ENCODE assay signal across 30 cellular contexts in genomic region chr14:36214476-36215216, GRCh38. TPM values are rescaled to one million over a fixed set of nuclear protein-coding genes. Genes with fewer than 3 reads are reported as not detected.
DNase-seq lines count a peak whose midpoint lies in the region; ATAC-seq and TF ChIP-seq lines count a peak whose summit lies in the region.
"Had no signal": no experiment of that assay in that cellular context is flagged by ENCODE, and none has a peak within 500 bp of the region (broad histone marks: within the 10 kb centered on the region; RNA-seq: fewer than 3 reads in every experiment).

No MANE protein-coding gene starts in this region.

- no peak for TF ChIP-seq POLR2A in gastroesophageal sphincter (IDR thresholded peaks at IDR 0.05)

- peaks cover 9% of the 10 kb centered on the region for H3K27me3 Mint-ChIP-seq in stimulated activated memory B cell treated with anti-CD40 and anti-IgM and Interleukin-4, amounts not matched to agents 10 μg/mL and 1 μg/mL and 100 μg/mL, for 72 hours

- peak overlapping the region; percentile 65 for H3K4me2 ChIP-seq in PC-3 (ENCODE audit: low read length)

- no peaks in the 10 kb centered on the region for H3K4me1 Mint-ChIP-seq in stimulated activated memory B cell treated with anti-CD40 and anti-IgM and Interleukin-4, amounts not matched to agents 10 μg/mL and 1 μg/mL and 100 μg/mL, for 72 hours
- H3K4me1 Mint-ChIP-seq: activated CD4-positive, alpha-beta T cell treated with anti-CD3 and anti-CD28 coated beads, Interleukin-2, amount 10 ng/mL, durations not matched to agents 7 days and 5 days; activated CD8-positive, alpha-beta memory T cell treated with anti-CD3 and anti-CD28 coated beads, Interleukin-2, amount 10 ng/mL, durations not matched to agents 7 days and 5 days; central memory CD8-positive, alpha-beta T cell; naive B cell had no signal

- peak; percentile 49 for ATAC-seq in PC-3
- peak; percentile 27 for ATAC-seq in stimulated activated memory B cell treated with anti-CD40 and anti-IgM and Interleukin-4, amounts not matched to agents 10 μg/mL and 1 μg/mL and 100 μg/mL, for 72 hours
- no peak for ATAC-seq in gastroesophageal sphincter
- ATAC-seq: activated CD8-positive, alpha-beta memory T cell treated with anti-CD3 and anti-CD28 coated beads, Interleukin-2, amount 10 ng/mL, durations not matched to agents 7 days and 5 days; heart left ventricle; K562 had no signal

- CTCF ChIA-PET in PC-3 (lab: Charles Lee): interaction anchor here (0.6 to 1.2 kb wide), 2 partner anchors 159 to 339 kb away, joined by 5 to 7 read pairs; no protein-coding TSS in a partner anchor

- no TSS peak for BruUV-seq in PC-3 (replicated peaks; lab: Mats Ljungman, UMichigan)

- no peaks in the 10 kb centered on the region for H3K36me3 Mint-ChIP-seq in stimulated activated memory B cell treated with anti-CD40 and anti-IgM and Interleukin-4, amounts not matched to agents 10 μg/mL and 1 μg/mL and 100 μg/mL, for 72 hours
- H3K36me3 Mint-ChIP-seq: activated CD8-positive, alpha-beta memory T cell treated with anti-CD3 and anti-CD28 coated beads, Interleukin-2, amount 10 ng/mL, durations not matched to agents 7 days and 5 days; naive B cell had no signal

- H3K36me3 ChIP-seq in PC-3 (ENCODE audit: low read depth, low read length): no peaks in the 10 kb centered on the region
- H3K36me3 ChIP-seq in gastroesophageal sphincter: no peaks in the 10 kb centered on the region
- H3K36me3 ChIP-seq: heart left ventricle, uterus had no signal

- no peaks in the 10 kb centered on the region for H3K9me3 Mint-ChIP-seq in stimulated activated memory B cell treated with anti-CD40 and anti-IgM and Interleukin-4, amounts not matched to agents 10 μg/mL and 1 μg/mL and 100 μg/mL, for 72 hours
- H3K9me3 Mint-ChIP-seq: activated CD4-positive, alpha-beta T cell treated with anti-CD3 and anti-CD28 coated beads, Interleukin-2, amount 10 ng/mL, durations not matched to agents 7 days and 5 days; central memory CD8-positive, alpha-beta T cell had no signal

- H3K9me3 ChIP-seq in PC-3 (ENCODE audit: low read length): no peaks in the 10 kb centered on the region
- no peaks in the 10 kb centered on the region for H3K9me3 ChIP-seq in gastroesophageal sphincter
- H3K9me3 ChIP-seq: heart left ventricle, uterus had no signal

- 50 to 55% methylated on average over 2 to 5 of the region's 5 CpGs for WGBS in gastroesophageal sphincter (ENCODE audit: low coverage in 1 of 2), 2 donors

- no peak for TF ChIP-seq CTCF in PC-3 (conservative IDR thresholded peaks at IDR 0.05; ENCODE audit: low read depth, low read length)
- no peak for TF ChIP-seq CTCF in gastroesophageal sphincter (IDR thresholded peaks at IDR 0.05)

- H3K27ac Mint-ChIP-seq in stimulated activated memory B cell treated with anti-CD40 and anti-IgM and Interleukin-4, amounts not matched to agents 10 μg/mL and 1 μg/mL and 100 μg/mL, for 72 hours: no peak overlapping the region
- H3K27ac Mint-ChIP-seq: activated CD4-positive, alpha-beta T cell treated with anti-CD3 and anti-CD28 coated beads, Interleukin-2, amount 10 ng/mL, durations not matched to agents 7 days and 5 days; activated CD8-positive, alpha-beta memory T cell treated with anti-CD3 and anti-CD28 coated beads, Interleukin-2, amount 10 ng/mL, durations not matched to agents 7 days and 5 days; naive B cell had no signal

- peaks cover 26% of the 10 kb centered on the region; the same call in 1 of the 2 replicates for H3K27me3 ChIP-seq in PC-3 (ENCODE audit: low read length)
- peaks cover 8% of the 10 kb centered on the region for H3K27me3 ChIP-seq in gastroesophageal sphincter
- H3K27me3 ChIP-seq: uterus had no signal

- H3K4me3 ChIP-seq in PC-3 (ENCODE audit: low read length) (peak overlapping the region; percentile 37; the same call in 1 of the 2 replicates), gastroesophageal sphincter (no peak overlapping the region)
- H3K4me3 ChIP-seq: heart left ventricle, K562, SK-N-MC, uterus had no signal

- H3K4me1 ChIP-seq in PC-3 (ENCODE audit: insufficient read depth, low read length) (peaks cover 43% of the 10 kb centered on the region), gastroesophageal sphincter (no peaks in the 10 kb centered on the region)
- H3K4me1 ChIP-seq: heart left ventricle, uterus had no signal

- H3K79me2 ChIP-seq in PC-3 (ENCODE audit: low read length): no peaks in the 10 kb centered on the region

- no peak for TF ChIP-seq EP300 in gastroesophageal sphincter (IDR thresholded peaks at IDR 0.05)

- no peak overlapping the region for H3K9ac ChIP-seq in PC-3 (ENCODE audit: low read length)

- DNase-seq in GM03348 (ENCODE audit: low spot score) (peak; percentile 5), PC-3 (peak; percentile 47), fibroblast of gingiva (ENCODE audit: low read depth) (peak; percentile 33), T-helper 9 cell (no peak)
- no peak for DNase-seq in stimulated activated naive CD4-positive, alpha-beta T cell treated with Interleukin-2 at 50 U/mL for 16 hours (lab: John Stamatoyannopoulos, UW)
- DNase-seq: activated CD4-positive, alpha-beta T cell treated with anti-CD3 and anti-CD28 coated beads, Interleukin-2, amount 10 ng/mL, durations not matched to agents 7 days and 5 days; activated CD8-positive, alpha-beta memory T cell treated with anti-CD3 and anti-CD28 coated beads, Interleukin-2, amount 10 ng/mL, durations not matched to agents 7 days and 5 days; activated naive CD4-positive, alpha-beta T cell treated with anti-CD3 and anti-CD28 coated beads, Interleukin-2, amount 50 U/mL, for 16 hours; C1 segment of cervical spinal cord; heart left ventricle; naive B cell; NCI-H1417 treated with DMSO at 0.1 percent for 48 hours; NCI-H446 treated with DMSO at 0.1 percent for 48 hours; retina; small intestine; stimulated activated CD4-positive, alpha-beta T cell treated with anti-CD3 and anti-CD28 coated beads, Interleukin-1b, Interleukin-23, amount 100 ng/mL, for 48 hours; substantia nigra; T-helper 2 cell; uterus had no signal

- H3K27ac ChIP-seq in PC-3 (ENCODE audit: low read length) (peak overlapping the region; percentile 33; the same call in 1 of the 2 replicates), gastroesophageal sphincter (no peak overlapping the region)
- H3K27ac ChIP-seq: heart left ventricle, SK-N-MC, uterus had no signal

- intact Hi-C loops in PC-3 (cut with micrococcal nuclease): loop anchor here (1.0 to 2.0 kb wide), 5 partner anchors 14 to 336 kb away; partner anchors contain the start of gene MBIP

- H2AFZ ChIP-seq in PC-3 (ENCODE audit: low read length): no peak overlapping the region

- H3K9me2 ChIP-seq in PC-3 (replicated peaks; ENCODE audit: low read length): no peaks in the 10 kb centered on the region

- POLR2A ChIA-PET in PC-3 (lab: Charles Lee; ENCODE audit: unreplicated experiment): interaction anchor here (0.6 to 0.7 kb wide), 2 partner anchors 100 to 104 kb away, joined by 5 to 6 read pairs; no protein-coding TSS in a partner anchor

- H4K20me1 ChIP-seq in PC-3 (ENCODE audit: low read length): no peaks in the 10 kb centered on the region

- H3K4me3 Mint-ChIP-seq in stimulated activated memory B cell treated with anti-CD40 and anti-IgM and Interleukin-4, amounts not matched to agents 10 μg/mL and 1 μg/mL and 100 μg/mL, for 72 hours: no peak overlapping the region
- H3K4me3 Mint-ChIP-seq: activated CD4-positive, alpha-beta T cell treated with anti-CD3 and anti-CD28 coated beads, Interleukin-2, amount 10 ng/mL, durations not matched to agents 7 days and 5 days; activated CD8-positive, alpha-beta memory T cell treated with anti-CD3 and anti-CD28 coated beads, Interleukin-2, amount 10 ng/mL, durations not matched to agents 7 days and 5 days; central memory CD8-positive, alpha-beta T cell; naive B cell had no signal

- no peaks in the 10 kb centered on the region for H3F3A ChIP-seq in PC-3 (ENCODE audit: low read length, unreplicated experiment)

RNA-seq across cellular contexts. Expression of gene PTCSC3, which starts 38.1 kb away (rescaled TPM):
- not detected in 2 replicates for total RNA-seq in PC-3 (2014; rRNA removed)
- total RNA-seq in gastroesophageal sphincter: not detected
- total RNA-seq: activated CD4-positive, alpha-beta T cell treated with anti-CD3 and anti-CD28 coated beads, Interleukin-2, amount 10 ng/mL, durations not matched to agents 7 days and 5 days; activated CD8-positive, alpha-beta memory T cell treated with anti-CD3 and anti-CD28 coated beads, Interleukin-2, amount 10 ng/mL, durations not matched to agents 7 days and 5 days; dermis microvascular lymphatic vessel endothelial cell; endothelial cell of umbilical vein; G401; heart left ventricle; HT1080; K562; mesenteric fat pad; omental fat pad; uterus had no signal

Comparison
In these comparisons a context has a peak if more than half of its experiments do, and no peak if none do; other contexts are left out.
1. DNase-seq: peak in GM03348 (single experiment), PC-3 (single experiment) and fibroblast of gingiva (single experiment); none in T-helper 9 cell (single experiment) and stimulated activated naive CD4-positive, alpha-beta T cell treated with Interleukin-2 at 50 U/mL for 16 hours (single experiment).